In the genomic region with DNA sequence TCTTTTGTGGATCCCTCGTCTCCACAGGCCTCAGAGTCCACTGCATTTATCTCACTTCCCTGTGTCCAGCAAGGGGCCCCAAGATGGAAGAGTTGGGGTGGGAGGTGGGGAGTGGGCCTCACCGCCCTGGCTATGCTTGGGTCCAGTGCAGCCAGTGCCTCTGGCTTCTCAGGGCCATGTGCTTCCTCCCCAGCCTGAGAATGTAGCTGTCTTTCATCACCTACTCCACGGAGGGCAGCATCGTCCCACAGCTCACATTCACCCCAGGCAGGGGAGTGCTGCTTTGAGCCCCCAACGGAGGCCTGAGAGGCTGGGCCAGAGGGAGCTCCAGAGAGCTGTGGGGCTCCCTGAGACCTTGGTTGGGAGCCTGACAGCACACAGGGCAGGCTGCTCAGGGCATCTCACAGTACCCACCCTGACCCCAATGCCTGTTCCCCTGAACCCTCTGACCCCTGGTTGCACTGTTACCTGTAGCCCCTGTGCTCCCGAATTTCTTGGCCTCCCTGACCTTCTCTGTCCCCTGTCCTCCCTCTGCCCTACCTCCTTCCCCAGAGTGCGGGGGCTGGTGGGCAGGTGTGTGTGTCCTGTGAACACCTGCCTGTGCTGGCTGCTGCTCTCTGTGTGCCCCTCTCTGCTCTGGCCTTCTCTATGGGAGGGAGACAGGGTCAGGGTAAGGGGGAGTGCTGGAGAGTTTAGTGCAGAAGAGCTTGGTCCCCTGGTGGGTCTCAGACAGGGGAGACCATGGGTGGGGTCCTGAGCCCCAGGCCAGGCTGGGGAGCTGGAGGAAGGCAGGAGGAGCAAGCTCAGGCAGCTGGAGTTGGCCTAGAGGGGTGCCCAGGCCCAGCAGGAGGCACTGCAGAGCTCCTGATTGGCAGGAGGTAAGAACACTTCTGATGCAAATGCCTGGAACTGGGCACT, we compare ENCODE assay signal across 1 cellular context.
A peak's percentile ranks its signal among the peaks of the same experiment; 100 is the strongest.
TF ChIP-seq lines count a peak whose summit lies in the region.

No MANE protein-coding gene starts in this region.

TF ChIP-seq in H1, 55 proteins besides CTCF, POLR2A, EP300 and RAD21:
- TF ChIP-seq, protein P1, sequence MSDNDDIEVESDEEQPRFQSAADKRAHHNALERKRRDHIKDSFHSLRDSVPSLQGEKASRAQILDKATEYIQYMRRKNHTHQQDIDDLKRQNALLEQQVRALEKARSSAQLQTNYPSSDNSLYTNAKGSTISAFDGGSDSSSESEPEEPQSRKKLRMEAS (IDR thresholded peaks at IDR 0.05), result peak; percentile 58
- no peak for TF ChIP-seq CREB1 (IDR thresholded peaks at IDR 0.05)
TF ChIP-seq in H1: peak in this region for 1.
